1 cellular context compared by ENCODE assay signal in the genomic region with DNA sequence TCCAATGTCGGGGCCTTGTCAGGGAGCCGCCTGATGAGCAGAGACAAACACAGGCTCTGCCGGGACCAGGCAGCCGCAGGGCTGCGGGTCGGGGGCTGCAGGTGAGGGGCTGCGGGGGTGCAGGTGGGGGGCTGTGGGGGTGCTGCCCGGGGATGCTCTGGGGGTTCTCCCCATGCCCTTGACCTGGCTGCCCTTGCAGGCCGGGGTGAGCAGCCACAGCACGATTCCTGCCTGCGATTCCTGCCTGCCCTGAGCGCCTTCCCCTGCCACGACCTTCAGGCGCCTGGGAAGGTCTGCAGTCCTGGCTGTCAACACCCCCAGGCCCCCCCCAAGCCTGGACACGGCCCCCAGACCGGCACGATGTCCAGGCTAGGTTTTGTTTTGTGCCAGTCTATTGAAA.
TF ChIP-seq lines count a peak whose summit lies in the region.

No MANE protein-coding gene starts in this region.

TF ChIP-seq in endothelial cell of umbilical vein, 7 proteins besides CTCF, POLR2A, EP300 and RAD21:
- peak; percentile 38 for TF ChIP-seq EZH2 (IDR thresholded peaks at IDR 0.05; ENCODE audit: borderline replicate concordance, low read depth, low read length, severe bottlenecking)
- no peak for TF ChIP-seq GATA2 (IDR thresholded peaks at IDR 0.05; ENCODE audit: insufficient read depth, insufficient read length, low read depth, low read length)
